In genomic region chr19:11738746-11739620, GRCh38 we compare ENCODE assay signal across 8 cellular contexts. TPM values are rescaled to one million over a fixed set of nuclear protein-coding genes. Genes with fewer than 3 reads are reported as not detected.
DNase-seq lines count a peak whose midpoint lies in the region; ATAC-seq and TF ChIP-seq lines count a peak whose summit lies in the region.

TSS of gene ZNF823 (minus strand) at chr19:11738946. CDS start at chr19:11738819, 127 bp downstream.

- H3K27ac Mint-ChIP-seq in CD4-positive, CD25-positive, alpha-beta regulatory T cell = peak within 1 kb of the TSS; percentile 93 to 96 (median 94)
- peak within 1 kb of the TSS; percentile 81 for H3K27ac Mint-ChIP-seq in activated CD4-positive, alpha-beta memory T cell treated with anti-CD3 and anti-CD28 coated beads for 36 hours

- H3K4me3 ChIP-seq in CD4-positive, CD25-positive, alpha-beta regulatory T cell (ENCODE audit: low read depth, low read length) = peak within 1 kb of the TSS; percentile 81
- H3K4me3 ChIP-seq in duodenal mucosa (ENCODE audit: low read depth in 1 of 2, low read length in 2 of 2) = peak within 1 kb of the TSS; percentile 79 to 88
- peak within 1 kb of the TSS; percentile 86 to 95 (median 91) for H3K4me3 ChIP-seq in right lobe of liver

- 0% methylated on average over 5 of the region's 35 CpGs for WGBS in right lobe of liver (ENCODE audit: insufficient coverage, low coverage, low lambda C conversion rate, missing lambda C conversion rate)

- H3K4me1 ChIP-seq in CD4-positive, CD25-positive, alpha-beta regulatory T cell (ENCODE audit: control insufficient read depth, insufficient read depth, low read length, poor library complexity, severe bottlenecking) = peaks cover 18% of the 10 kb centered on the region
- H3K4me1 ChIP-seq in duodenal mucosa (ENCODE audit: control insufficient read depth in 1 of 2, insufficient read depth in 2 of 2, low read length in 2 of 2) (peaks cover 14 to 16% of the 10 kb centered on the region in 2 donors), right lobe of liver (peaks cover 0 to 20% (median 7%) of the 10 kb centered on the region in 4 donors)

- CTCF ChIA-PET in activated CD4-positive, alpha-beta memory T cell treated with anti-CD3 and anti-CD28 coated beads for 36 hours (lab: Charles Lee) = interaction anchor here (1.8 to 1.9 kb wide), 2 partner anchors 39 to 59 kb away, joined by 5 to 9 read pairs; partner anchors contain the start of gene ZNF491

- TF ChIP-seq CTCF in right lobe of liver (IDR thresholded peaks at IDR 0.05) = no peak

- H3K4me3 Mint-ChIP-seq in CD4-positive, CD25-positive, alpha-beta regulatory T cell = peak within 1 kb of the TSS; percentile 96 to 99 (median 99)
- H3K4me3 Mint-ChIP-seq in activated CD4-positive, alpha-beta memory T cell treated with anti-CD3 and anti-CD28 coated beads for 36 hours = peak within 1 kb of the TSS; percentile 98

- POLR2A ChIA-PET in activated CD4-positive, alpha-beta memory T cell treated with anti-CD3 and anti-CD28 coated beads for 36 hours (lab: Charles Lee) = interaction anchor here (1.0 to 1.1 kb wide), 2 partner anchors 8 to 28 kb away, joined by 4 read pairs; partner anchors contain the start of gene ZNF441

- H3K9me3 ChIP-seq in CD4-positive, CD25-positive, alpha-beta regulatory T cell (ENCODE audit: control insufficient read depth in 2 of 2, low read length in 2 of 2) = no peaks in the 10 kb centered on the region
- H3K9me3 ChIP-seq in duodenal mucosa (ENCODE audit: control insufficient read depth in 1 of 2, low read length in 2 of 2) (no peaks in the 10 kb centered on the region), right lobe of liver (no peaks in the 10 kb centered on the region)

- H3K36me3 ChIP-seq in CD4-positive, CD25-positive, alpha-beta regulatory T cell (ENCODE audit: control insufficient read depth, insufficient read depth, low read length) = no peaks in the 10 kb centered on the region
- H3K36me3 ChIP-seq in duodenal mucosa (ENCODE audit: control insufficient read depth in 1 of 2, insufficient read depth in 2 of 2, low read length in 2 of 2) (no peaks in the 10 kb centered on the region), right lobe of liver (no peaks in the 10 kb centered on the region)

- no peaks in the 10 kb centered on the region for H3K27me3 ChIP-seq in CD4-positive, CD25-positive, alpha-beta regulatory T cell (ENCODE audit: control insufficient read depth, insufficient read depth, low read length)
- H3K27me3 ChIP-seq in duodenal mucosa (ENCODE audit: control insufficient read depth in 1 of 2, insufficient read depth in 2 of 2, low read length in 2 of 2) (no peaks in the 10 kb centered on the region), right lobe of liver (no peaks in the 10 kb centered on the region)

- peak within 1 kb of the TSS; percentile 33 for H3K27ac ChIP-seq in CD4-positive, CD25-positive, alpha-beta regulatory T cell (ENCODE audit: insufficient read depth, low read length, poor library complexity, severe bottlenecking)
- peak within 1 kb of the TSS; percentile 75 for H3K27ac ChIP-seq in duodenal mucosa (ENCODE audit: low read depth, low read length)
- peak within 1 kb of the TSS; percentile 84 to 86 (median 85) for H3K27ac ChIP-seq in right lobe of liver

- peaks cover 6 to 34% (median 19%) of the 10 kb centered on the region in 4 donors for H3K4me1 Mint-ChIP-seq in CD4-positive, CD25-positive, alpha-beta regulatory T cell
- H3K4me1 Mint-ChIP-seq in activated CD4-positive, alpha-beta memory T cell treated with anti-CD3 and anti-CD28 coated beads for 36 hours (ENCODE audit: low read depth) = peaks cover 22% of the 10 kb centered on the region

- DNase-seq in CD4-positive, CD25-positive, alpha-beta regulatory T cell = peak; percentile 88 to 98 (median 93)
- DNase-seq in NCI-H748 treated with DMSO at 0.1 percent for 48 hours (lab: John Stamatoyannopoulos, UW) (peak; percentile 93), right lobe of liver (peak; percentile 98 to 100 (median 99))
- DNase-seq in activated CD4-positive, alpha-beta memory T cell treated with anti-CD3 and anti-CD28 coated beads for 36 hours = peak; percentile 99
- peak; percentile 98 for DNase-seq in stimulated activated CD4-positive, alpha-beta T cell treated with anti-CD3 and anti-CD28 coated beads, Interleukin-4, amount 100 ng/mL, for 24 hours

- H3K9me3 Mint-ChIP-seq in CD4-positive, CD25-positive, alpha-beta regulatory T cell = peaks cover 0 to 8% (median 0%) of the 10 kb centered on the region in 7 donors
- H3K9me3 Mint-ChIP-seq in activated CD4-positive, alpha-beta memory T cell treated with anti-CD3 and anti-CD28 coated beads for 36 hours = no peaks in the 10 kb centered on the region

- peaks cover 4% of the 10 kb centered on the region for H3K36me3 Mint-ChIP-seq in CD4-positive, CD25-positive, alpha-beta regulatory T cell
- peaks cover 5% of the 10 kb centered on the region for H3K36me3 Mint-ChIP-seq in activated CD4-positive, alpha-beta memory T cell treated with anti-CD3 and anti-CD28 coated beads for 36 hours

- intact Hi-C loops in activated CD4-positive, alpha-beta memory T cell treated with anti-CD3 and anti-CD28 coated beads for 36 hours (cut with micrococcal nuclease) = loop anchor here (1.0 to 2.0 kb wide), 3 partner anchors 28 to 109 kb away; partner anchors contain the start of genes ZNF439 and ZNF441
- intact Hi-C loops in right lobe of liver (cut with DNase I) = no loop called here

- TF ChIP-seq POLR2A in right lobe of liver (IDR thresholded peaks at IDR 0.05) = peak; percentile 88

- peak within 1 kb of the TSS; percentile 92 to 95 for H3K9ac ChIP-seq in duodenal mucosa (ENCODE audit: low read depth in 1 of 2, low read length in 2 of 2)

- H3K27me3 Mint-ChIP-seq in CD4-positive, CD25-positive, alpha-beta regulatory T cell = peaks cover 10% of the 10 kb centered on the region
- H3K27me3 Mint-ChIP-seq in activated CD4-positive, alpha-beta memory T cell treated with anti-CD3 and anti-CD28 coated beads for 36 hours = no peaks in the 10 kb centered on the region

- peak; percentile 99 for ATAC-seq in CD4-positive, CD25-positive, alpha-beta regulatory T cell (ENCODE audit: low read depth in 2 of 2)
- ATAC-seq in GM19397 (IDR thresholded peaks at IDR 0.05; ENCODE audit: unreplicated experiment) (peak; percentile 91), HG03565 (IDR thresholded peaks at IDR 0.05; ENCODE audit: unreplicated experiment) (peak; percentile 70), right lobe of liver (peak; percentile 97 to 98 (median 97))

RNA-seq across cellular contexts. Expression of gene ZNF823, which starts in this region (rescaled TPM):
- 4.8 TPM for total RNA-seq in CD4-positive, CD25-positive, alpha-beta regulatory T cell
- polyA plus RNA-seq in CD4-positive, CD25-positive, alpha-beta regulatory T cell = 1 to 10 TPM; 1.6 to 4.2 (median 2.5) TPM
- 1 to 10 TPM; 3.2 to 3.9 TPM for total RNA-seq in activated CD4-positive, alpha-beta memory T cell treated with anti-CD3 and anti-CD28 coated beads for 36 hours
- total RNA-seq in right lobe of liver = 1 to 10 TPM; 2.9 to 5.1 (median 3.4) TPM

Comparison
In these comparisons a context has a peak if more than half of its experiments do, and no peak if none do; other contexts are left out.
1. Peak in every context shown above with its lines: DNase-seq, ATAC-seq, H3K4me3 ChIP-seq and H3K27ac ChIP-seq.
2. H3K27ac ChIP-seq: peak in every context shown above with its lines; median percentile 85 in right lobe of liver; 75 in duodenal mucosa; 33 in CD4-positive, CD25-positive, alpha-beta regulatory T cell.